21 cellular contexts compared by ENCODE assay signal in the genomic region with DNA sequence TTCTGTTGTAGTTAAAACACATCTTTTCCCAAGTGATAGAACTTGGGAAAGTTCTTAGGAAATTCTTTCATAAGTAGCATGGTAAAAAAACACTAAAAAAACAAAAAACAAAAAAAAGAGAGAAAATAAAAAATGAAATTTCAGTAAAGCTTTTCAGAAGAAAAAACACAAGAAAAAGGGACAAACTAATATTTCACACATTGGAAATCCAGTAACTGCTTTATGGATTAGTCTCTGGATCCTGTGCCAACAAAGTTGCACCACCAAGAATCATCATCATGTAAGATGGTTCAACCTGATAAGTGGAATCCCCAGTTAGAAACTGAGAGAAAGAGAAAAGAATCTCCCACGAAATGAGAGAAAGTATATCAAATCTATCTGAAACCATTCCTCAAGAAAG.
DNase-seq lines count a peak whose midpoint lies in the region; ATAC-seq and TF ChIP-seq lines count a peak whose summit lies in the region.
"Had no signal": no experiment of that assay in that cellular context is flagged by ENCODE, and none has a peak within 500 bp of the region (broad histone marks: within the 10 kb centered on the region; RNA-seq: fewer than 3 reads in every experiment).

No MANE protein-coding gene starts in this region.

- no peaks in the 10 kb centered on the region for H3K79me2 ChIP-seq in osteoblast (ENCODE audit: insufficient read depth, low read length)

- H2AFZ ChIP-seq in osteoblast (ENCODE audit: low read length): no peak overlapping the region

- H3K9me3 ChIP-seq in osteoblast (ENCODE audit: low read depth, low read length): no peaks in the 10 kb centered on the region
- H3K9me3 ChIP-seq: BLaER1 treated with 17β-estradiol and CSF1 and Interleukin-3, amounts not matched to agents 10 nM and 100 nM had no signal

- TF ChIP-seq CTCF in NB4 (IDR thresholded peaks at IDR 0.05; ENCODE audit: low read depth, low read length) (no peak), coronary artery (IDR thresholded peaks at IDR 0.05) (no peak), osteoblast (IDR thresholded peaks at IDR 0.05; ENCODE audit: extremely low read depth, low read depth, low read length) (no peak)

- no peaks in the 10 kb centered on the region for H3K36me3 ChIP-seq in osteoblast (ENCODE audit: insufficient read depth, low read length)
- H3K36me3 ChIP-seq: BLaER1 treated with 17β-estradiol and CSF1 and Interleukin-3, amounts not matched to agents 10 nM and 100 nM had no signal

- ATAC-seq in left lobe of liver: no peak
- ATAC-seq in GM18498 (IDR thresholded peaks at IDR 0.05; ENCODE audit: unreplicated experiment): no peak
- ATAC-seq in GM21528 (IDR thresholded peaks at IDR 0.05; ENCODE audit: low FRiP score, unreplicated experiment): no peak
- ATAC-seq: CD8-positive, alpha-beta T cell had no signal

- H3K4me2 ChIP-seq in osteoblast (ENCODE audit: insufficient read depth, low read length): no peak overlapping the region
- H3K4me2 ChIP-seq: BLaER1 treated with 17β-estradiol and CSF1 and Interleukin-3, amounts not matched to agents 10 nM and 100 nM had no signal

- H3K27ac ChIP-seq in coronary artery (peak overlapping the region; percentile 64 to 78), osteoblast (ENCODE audit: low read depth, low read length) (no peak overlapping the region)
- H3K27ac ChIP-seq: BLaER1 treated with 17β-estradiol and CSF1 and Interleukin-3, amounts not matched to agents 10 nM and 100 nM had no signal

- H3K4me3 ChIP-seq in NB4 (ENCODE audit: low read depth, low read length) (no peak overlapping the region), coronary artery (peak overlapping the region; percentile 32), osteoblast (ENCODE audit: insufficient read depth, low read length) (no peak overlapping the region)
- H3K4me3 ChIP-seq: BLaER1 treated with 17β-estradiol and CSF1 and Interleukin-3, amounts not matched to agents 10 nM and 100 nM had no signal

- DNase-seq in EH (ENCODE audit: low read depth) (peak; percentile 4), NB4 (ENCODE audit: low read depth) (peak; percentile 43), coronary artery (ENCODE audit: low spot score) (no peak), osteoblast (ENCODE audit: insufficient read length, low spot score, missing footprints) (peak; percentile 29), cortex of kidney (lab: John Stamatoyannopoulos, UW) (no peak), left lobe of liver (ENCODE audit: low spot score) (no peak)
- DNase-seq: CD8-positive, alpha-beta T cell; DND-41; GDM1; HFFc6; NCI-H187; NCI-H2107; NCI-H2227 treated with DMSO at 0.1 percent for 48 hours; NCI-H524; NCI-H82; OCI-M1; Right ventricle myocardium superior; SW 1271 had no signal

- no peak for TF ChIP-seq POLR2A in NB4 (IDR thresholded peaks at IDR 0.05; ENCODE audit: extremely low read depth, insufficient read length)

- peaks cover 22% of the 10 kb centered on the region for H3K4me1 ChIP-seq in osteoblast (ENCODE audit: insufficient read depth, low read length)

- no peaks in the 10 kb centered on the region for H3K27me3 ChIP-seq in osteoblast (ENCODE audit: insufficient read depth, low read length)
- H3K27me3 ChIP-seq: BLaER1 treated with 17β-estradiol and CSF1 and Interleukin-3, amounts not matched to agents 10 nM and 100 nM had no signal

- no peaks in the 10 kb centered on the region for H4K20me1 ChIP-seq in osteoblast (ENCODE audit: insufficient read depth, low read length)

Comparison
In these comparisons a context has a peak if more than half of its experiments do, and no peak if none do; other contexts are left out.
1. DNase-seq: peak in EH (single experiment), NB4 (single experiment) and osteoblast (single experiment); none in coronary artery (single experiment), cortex of kidney (single experiment) and left lobe of liver (single experiment).